Comparison of ENCODE assay signal across 8 cellular contexts in the genomic region with DNA sequence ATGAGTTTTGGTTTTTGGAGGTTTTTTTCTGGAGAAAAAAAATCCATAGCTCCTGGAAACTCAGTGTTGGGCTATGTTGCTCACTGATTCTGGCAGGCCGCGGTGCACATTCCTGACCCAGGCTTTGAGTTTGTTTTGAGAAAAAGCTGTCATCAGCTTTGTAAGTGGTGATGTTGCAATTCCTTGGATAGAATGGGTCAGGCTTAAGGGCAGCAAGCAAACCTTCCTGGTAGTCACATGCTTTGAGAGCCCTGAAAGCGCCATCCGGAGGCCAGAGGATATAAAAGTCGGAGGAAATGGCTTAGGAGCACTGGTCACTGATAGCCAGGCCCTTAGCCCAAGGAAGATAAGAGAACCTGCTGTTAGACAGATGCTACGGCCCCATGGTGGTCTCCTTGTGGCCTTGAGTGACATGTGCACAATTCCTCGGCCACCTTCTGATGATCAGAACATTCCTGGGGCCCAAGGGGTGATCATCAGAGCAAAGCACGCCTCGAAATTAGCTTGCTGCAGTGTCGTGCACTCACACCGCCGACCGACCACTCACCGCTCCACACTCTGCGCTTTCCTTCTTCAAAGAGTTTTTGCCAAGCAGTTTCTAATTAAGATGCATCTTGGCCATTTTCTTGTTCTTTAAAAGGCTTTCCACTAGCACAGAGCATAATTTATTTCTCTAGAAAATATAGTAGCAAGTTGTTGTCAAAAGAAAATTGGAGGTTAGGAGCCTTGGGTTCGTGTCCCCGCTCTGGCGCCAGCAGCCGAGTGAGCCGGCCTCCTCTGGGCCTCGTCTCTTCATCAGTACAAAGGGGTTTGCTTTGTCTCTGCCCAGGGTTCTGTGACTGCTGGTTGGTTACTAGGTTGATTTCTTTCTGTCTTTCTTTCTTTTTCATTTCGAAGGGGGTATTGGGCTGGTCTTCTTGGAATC.
A peak's percentile ranks its signal among the peaks of the same experiment; 100 is the strongest.
DNase-seq lines count a peak whose midpoint lies in the region; ATAC-seq and TF ChIP-seq lines count a peak whose summit lies in the region.

No MANE protein-coding gene starts in this region.

- H3K27ac Mint-ChIP-seq in activated naive CD4-positive, alpha-beta T cell treated with anti-CD3 and anti-CD28 coated beads, Interleukin-2, amount 50 U/mL, for 72 hours: peak overlapping the region; percentile 62 to 76
- H3K27ac Mint-ChIP-seq in brain: peak overlapping the region; percentile 84 to 96 (median 92)
- H3K27ac Mint-ChIP-seq in immature natural killer cell: no peak overlapping the region

- H3K27me3 Mint-ChIP-seq in brain: peaks cover 4% of the 10 kb centered on the region
- H3K27me3 Mint-ChIP-seq in immature natural killer cell (ENCODE audit: low read depth in 3 of 3): peaks cover 0 to 4% (median 2%) of the 10 kb centered on the region in 3 donors

- H3K36me3 Mint-ChIP-seq in activated naive CD4-positive, alpha-beta T cell treated with anti-CD3 and anti-CD28 coated beads, Interleukin-2, amount 50 U/mL, for 72 hours: no peaks in the 10 kb centered on the region
- no peaks in the 10 kb centered on the region for H3K36me3 Mint-ChIP-seq in brain
- peaks cover 0 to under 1% (median 0%) of the 10 kb centered on the region in 3 donors for H3K36me3 Mint-ChIP-seq in immature natural killer cell

- TF ChIP-seq POLR2A in erythroblast (IDR thresholded peaks at IDR 0.05; ENCODE audit: low read length): no peak

- peak in 1 of 2 donors; percentile 72 for ATAC-seq in activated naive CD4-positive, alpha-beta T cell treated with anti-CD3 and anti-CD28 coated beads, Interleukin-2, amount 50 U/mL, for 72 hours
- no peak for ATAC-seq in HG03039 (IDR thresholded peaks at IDR 0.05; ENCODE audit: unreplicated experiment)

- no peak for TF ChIP-seq CTCF in brain (conservative IDR thresholded peaks at IDR 0.05)
- peak; percentile 24 for TF ChIP-seq CTCF in kidney epithelial cell (IDR thresholded peaks at IDR 0.05; ENCODE audit: insufficient read depth, low read length, poor library complexity, severe bottlenecking)

- H3K4me1 Mint-ChIP-seq in brain (peaks cover 73% of the 10 kb centered on the region), immature natural killer cell (no peaks in the 10 kb centered on the region)

- H3K4me3 Mint-ChIP-seq in brain (peak overlapping the region in 4 of 5 experiments; percentile 14 to 41 (median 28)), immature natural killer cell (no peak overlapping the region)

- no peaks in the 10 kb centered on the region for H3K27me3 ChIP-seq in kidney epithelial cell (ENCODE audit: control insufficient read depth, insufficient read depth, low read length)

- DNase-seq in activated naive CD4-positive, alpha-beta T cell treated with anti-CD3 and anti-CD28 coated beads, Interleukin-2, amount 50 U/mL, for 72 hours (ENCODE audit: low spot score in 2 of 2): no peak
- no peak for DNase-seq in activated naive CD4-positive, alpha-beta T cell treated with anti-CD3 and anti-CD28 coated beads, Interleukin-2, amount 50 U/mL, for 16 hours
- DNase-seq in kidney epithelial cell (ENCODE audit: low read depth): peak; percentile 71
- DNase-seq in substantia nigra (lab: John Stamatoyannopoulos, UW): peak in 19 of 49 donors; percentile 10 to 83 (median 29)
- no peak for DNase-seq in erythroblast (lab: John Stamatoyannopoulos, UW)
- DNase-seq in immature natural killer cell: no peak

- H3K4me3 ChIP-seq in kidney epithelial cell (ENCODE audit: low read depth, low read length): no peak overlapping the region

- no peaks in the 10 kb centered on the region for H3K36me3 ChIP-seq in kidney epithelial cell (ENCODE audit: control insufficient read depth, insufficient read depth, low read length)

- H3K27ac ChIP-seq in substantia nigra (ENCODE audit: low read depth, low read length, poor library complexity, severe bottlenecking): peak overlapping the region; percentile 11

- no peaks in the 10 kb centered on the region for H3K9me3 Mint-ChIP-seq in activated naive CD4-positive, alpha-beta T cell treated with anti-CD3 and anti-CD28 coated beads, Interleukin-2, amount 50 U/mL, for 72 hours
- H3K9me3 Mint-ChIP-seq in brain (no peaks in the 10 kb centered on the region), immature natural killer cell (no peaks in the 10 kb centered on the region)

Comparison
In these comparisons a context has a peak if more than half of its experiments do, and no peak if none do; other contexts are left out.
1. H3K27ac Mint-ChIP-seq: peak in activated naive CD4-positive, alpha-beta T cell treated with anti-CD3 and anti-CD28 coated beads, Interleukin-2, amount 50 U/mL, for 72 hours (2 of 2) and brain (5 of 5); none in immature natural killer cell (0 of 6).
2. H3K4me3 Mint-ChIP-seq: peak in brain (4 of 5); none in immature natural killer cell (0 of 5).